28 cellular contexts compared by ENCODE assay signal in genomic region chr3:4472312-4472711, GRCh38.
"Had no signal": no experiment of that assay in that cellular context is flagged by ENCODE, and none has a peak within 500 bp of the region (broad histone marks: within the 10 kb centered on the region; RNA-seq: fewer than 3 reads in every experiment).

No MANE protein-coding gene starts in this region.

- H3K9me3 ChIP-seq: esophagus squamous epithelium, gastroesophageal sphincter had no signal

- H3K27ac ChIP-seq: brain microvascular endothelial cell, esophagus squamous epithelium, gastroesophageal sphincter had no signal

- FAIRE-seq: astrocyte, bronchial epithelial cell, colon had no signal

- DNase-seq: activated CD4-positive, alpha-beta memory T cell treated with anti-CD3 and anti-CD28 coated beads, Interleukin-2, amount 10 ng/mL, durations not matched to agents 7 days and 5 days; activated CD4-positive, alpha-beta T cell treated with anti-CD3 and anti-CD28 coated beads for 1 hour; activated CD4-positive, alpha-beta T cell treated with anti-CD3 and anti-CD28 coated beads for 4 hours; activated CD4-positive, alpha-beta T cell treated with anti-CD3 and anti-CD28 coated beads, Interleukin-2, amount 10 ng/mL, durations not matched to agents 7 days and 5 days; activated CD4-positive, alpha-beta T cell treated with anti-CD3 and anti-CD28 coated beads, Interleukin-2, amount 50 U/mL, for 4 hours; activated CD8-positive, alpha-beta memory T cell treated with anti-CD3 and anti-CD28 coated beads, Interleukin-2, amount 50 U/mL, for 48 hours; activated gamma-delta T cell; activated naive CD4-positive, alpha-beta T cell; activated naive CD4-positive, alpha-beta T cell treated with anti-CD3 and anti-CD28 coated beads, Interleukin-2, amount 10 ng/mL, durations not matched to agents 7 days and 5 days; activated naive CD8-positive, alpha-beta T cell treated with anti-CD3 and anti-CD28 coated beads, Interleukin-2, amount 10 ng/mL, durations not matched to agents 7 days and 5 days; activated T-cell treated with anti-CD3 and anti-CD28 coated beads for 4 hours; activated T-cell treated with anti-CD3 and anti-CD28 coated beads, Interleukin-2, amount 50 U/mL, for 24 hours; activated T-cell treated with anti-CD3 and anti-CD28 coated beads, Interleukin-2, amount 50 U/mL, for 72 hours; brain microvascular endothelial cell; cortex of kidney; dermis blood vessel endothelial cell; effector CD4-positive, alpha-beta T cell; effector memory CD8-positive, alpha-beta T cell; erythroblast; esophagus squamous epithelium; foreskin melanocyte; T-helper 2 cell had no signal

- ATAC-seq: activated naive CD4-positive, alpha-beta T cell treated with anti-CD3 and anti-CD28 coated beads, Interleukin-2, amount 50 U/mL, for 72 hours; activated T-cell treated with anti-CD3 and anti-CD28 coated beads, Interleukin-2, amount 50 U/mL, for 72 hours; effector memory CD8-positive, alpha-beta T cell; gastroesophageal sphincter; WTC11 had no signal

- H3K36me3 ChIP-seq: brain microvascular endothelial cell, esophagus squamous epithelium, gastroesophageal sphincter had no signal

- H3K4me3 ChIP-seq: esophagus squamous epithelium, gastroesophageal sphincter had no signal
